Comparison of ENCODE assay signal across 15 cellular contexts in the genomic region with DNA sequence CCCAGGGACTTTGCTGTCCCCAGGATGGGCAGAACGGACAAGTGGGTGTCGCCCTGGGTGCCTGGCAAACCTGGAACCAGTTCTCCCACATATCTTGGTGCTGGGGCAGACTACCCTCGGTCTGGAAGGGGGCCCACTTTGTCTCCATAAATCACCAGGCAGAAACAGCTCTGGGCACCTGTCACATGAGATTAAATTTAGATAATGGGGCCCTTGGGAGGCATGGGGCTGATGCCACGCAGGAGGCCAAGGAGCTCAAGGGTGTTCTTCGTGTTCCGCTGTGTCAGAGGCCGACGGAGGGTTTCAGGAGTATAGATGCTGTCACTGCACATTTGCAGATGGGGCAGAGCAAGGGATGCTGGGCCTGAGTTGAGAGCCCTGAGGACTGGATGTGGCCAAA.
A peak's percentile ranks its signal among the peaks of the same experiment; 100 is the strongest.
DNase-seq lines count a peak whose midpoint lies in the region; ATAC-seq and TF ChIP-seq lines count a peak whose summit lies in the region.
"Had no signal": no experiment of that assay in that cellular context is flagged by ENCODE, and none has a peak within 500 bp of the region (broad histone marks: within the 10 kb centered on the region; RNA-seq: fewer than 3 reads in every experiment).

No MANE protein-coding gene starts in this region.

- H3K4me3 Mint-ChIP-seq in progenitor cell of endocrine pancreas (ENCODE audit: low read depth), result no peak overlapping the region
- H3K4me3 Mint-ChIP-seq in chondrocyte (ENCODE audit: unreplicated experiment), result no peak overlapping the region
- H3K4me3 Mint-ChIP-seq: T-cell had no signal

- H3K27ac Mint-ChIP-seq in progenitor cell of endocrine pancreas (no peak overlapping the region), chondrocyte (ENCODE audit: unreplicated experiment) (no peak overlapping the region)
- H3K27ac Mint-ChIP-seq: T-cell had no signal

- TF ChIP-seq CTCF in progenitor cell of endocrine pancreas (IDR thresholded peaks at IDR 0.05; ENCODE audit: unreplicated experiment), result no peak
- no peak for TF ChIP-seq CTCF in chondrocyte (IDR thresholded peaks at IDR 0.05)

- H3K36me3 Mint-ChIP-seq in progenitor cell of endocrine pancreas (ENCODE audit: insufficient read depth) (no peaks in the 10 kb centered on the region), chondrocyte (ENCODE audit: low read depth) (no peaks in the 10 kb centered on the region)
- H3K36me3 Mint-ChIP-seq: T-cell had no signal

- H3K4me3 ChIP-seq in aorta (ENCODE audit: low read length in 2 of 2), result no peak overlapping the region
- H3K4me3 ChIP-seq: SK-N-MC had no signal

- peak; percentile 50 for DNase-seq in DMS 273 (lab: John Stamatoyannopoulos, UW; ENCODE audit: unreplicated experiment)
- no peak for DNase-seq in DMS 273 treated with DMSO at 0.1 percent for 48 hours (lab: John Stamatoyannopoulos, UW)
- peak; percentile 65 for DNase-seq in NCI-H524 treated with DMSO at 0.1 percent for 48 hours (lab: John Stamatoyannopoulos, UW)
- DNase-seq in aorta, result peak in 1 of 2 donors; percentile 49
- no peak for DNase-seq in activated CD8-positive, alpha-beta memory T cell treated with anti-CD3 and anti-CD28 coated beads, Interleukin-2, amount 50 U/mL, for 48 hours
- no peak for DNase-seq in progenitor cell of endocrine pancreas (ENCODE audit: low spot score, unreplicated experiment)
- no peak for DNase-seq in chondrocyte (ENCODE audit: low spot score)
- DNase-seq: C1 segment of cervical spinal cord, DMS53, NCI-H1092, NCI-H446, T-cell had no signal

- H3K9me3 Mint-ChIP-seq in progenitor cell of endocrine pancreas (ENCODE audit: low read depth), result peaks cover 4% of the 10 kb centered on the region
- peaks cover 19% of the 10 kb centered on the region for H3K9me3 Mint-ChIP-seq in chondrocyte (ENCODE audit: low read depth)

- no peaks in the 10 kb centered on the region for H3K9me3 ChIP-seq in aorta (ENCODE audit: control insufficient read depth, low read length)

- intact Hi-C loops in aorta (cut with DNase I), result loop anchor here in 1 of 2 donors (5.0 kb wide), 1 partner anchor 35 kb away; no protein-coding TSS in a partner anchor

- no peaks in the 10 kb centered on the region for H3K27me3 ChIP-seq in aorta (ENCODE audit: control insufficient read depth in 1 of 2, insufficient read depth in 2 of 2, low read length in 1 of 2)

- peak overlapping the region in 1 of 2 donors; percentile 69 for H3K27ac ChIP-seq in aorta (ENCODE audit: low read depth in 1 of 2, low read length in 2 of 2)
- H3K27ac ChIP-seq: 22Rv1, SK-N-MC had no signal

- H3K4me1 ChIP-seq in aorta (ENCODE audit: control insufficient read depth in 1 of 2, insufficient read depth in 2 of 2, low read length in 2 of 2), result peaks cover 2 to 3% of the 10 kb centered on the region in 2 donors

- 12 to 21% methylated on average over 8 of the region's 8 CpGs for WGBS in aorta, 2 donors

- H3K4me1 Mint-ChIP-seq in progenitor cell of endocrine pancreas (ENCODE audit: low read depth) (no peaks in the 10 kb centered on the region), chondrocyte (ENCODE audit: low read depth) (peaks cover 4% of the 10 kb centered on the region)
- H3K4me1 Mint-ChIP-seq: T-cell had no signal

- H3K36me3 ChIP-seq in aorta (ENCODE audit: control insufficient read depth in 1 of 2, insufficient read depth in 2 of 2, low read length in 1 of 2), result no peaks in the 10 kb centered on the region

- peak; percentile 22 for ATAC-seq in esophagus mucosa
- ATAC-seq in aorta (ENCODE audit: low FRiP score), result peak; percentile 74
- ATAC-seq: T-cell had no signal

- H3K27me3 Mint-ChIP-seq in progenitor cell of endocrine pancreas, result no peaks in the 10 kb centered on the region
- peaks cover 4% of the 10 kb centered on the region for H3K27me3 Mint-ChIP-seq in chondrocyte (ENCODE audit: low read depth)

Comparison
In these comparisons a context has a peak if more than half of its experiments do, and no peak if none do; other contexts are left out.
1. DNase-seq: peak in DMS 273 (single experiment) and NCI-H524 treated with DMSO at 0.1 percent for 48 hours (single experiment); none in DMS 273 treated with DMSO at 0.1 percent for 48 hours (single experiment), activated CD8-positive, alpha-beta memory T cell treated with anti-CD3 and anti-CD28 coated beads, Interleukin-2, amount 50 U/mL, for 48 hours (single experiment), progenitor cell of endocrine pancreas (single experiment) and chondrocyte (single experiment).